Comparison of ENCODE assay signal across 17 cellular contexts in genomic region chr4:187541666-187542065, GRCh38.
DNase-seq lines count a peak whose midpoint lies in the region; ATAC-seq and TF ChIP-seq lines count a peak whose summit lies in the region.
"Had no signal": no experiment of that assay in that cellular context is flagged by ENCODE, and none has a peak within 500 bp of the region (broad histone marks: within the 10 kb centered on the region; RNA-seq: fewer than 3 reads in every experiment).

No MANE protein-coding gene starts in this region.

- H3K36me3 ChIP-seq in OCI-LY1 (ENCODE audit: insufficient read depth, low read length): no peaks in the 10 kb centered on the region

- peak overlapping the region; percentile 5; the same call in 1 of the 2 replicates for H2AFZ ChIP-seq in OCI-LY1 (ENCODE audit: low read length)

- no peaks in the 10 kb centered on the region for H3K27me3 ChIP-seq in OCI-LY1 (ENCODE audit: insufficient read depth, low read length)

- H3K4me1 ChIP-seq in OCI-LY1 (ENCODE audit: insufficient read depth, low read length, severe bottlenecking): peaks cover 8% of the 10 kb centered on the region

- intact Hi-C loops in left colon (cut with DNase I, micrococcal nuclease): no loop called here

- DNase-seq in AG08395 (ENCODE audit: low spot score) (peak; percentile 74), GM04503 (ENCODE audit: low read depth) (peak; percentile 65), fibroblast of peridontal ligament (ENCODE audit: extremely low read depth) (peak; percentile 70), NCI-H1092 treated with DMSO at 0.1 percent for 48 hours (lab: John Stamatoyannopoulos, UW) (no peak), left colon (no peak)
- DNase-seq: 8988T; CD4-positive, alpha-beta T cell; Kasumi-1; NCI-H1417 treated with DMSO at 0.1 percent for 48 hours; NCI-H1930; NCI-H446; NCI-H69; NK-92 treated with Interleukin-12 subunit alpha and Interleukin-12 subunit beta, amount 100 ng/mL, for 24 hours had no signal

- no peak for ATAC-seq in HG02798 (IDR thresholded peaks at IDR 0.05; ENCODE audit: poor library complexity, unreplicated experiment)
- ATAC-seq in left colon: no peak
- ATAC-seq in GM18498 (IDR thresholded peaks at IDR 0.05; ENCODE audit: unreplicated experiment): no peak

- H3K9me3 ChIP-seq in OCI-LY1 (ENCODE audit: low read length): peaks cover 3% of the 10 kb centered on the region; the same call in 1 of the 2 replicates

- H4K20me1 ChIP-seq in OCI-LY1 (ENCODE audit: insufficient read depth, low read length): no peaks in the 10 kb centered on the region

- no peak overlapping the region for H3K27ac ChIP-seq in OCI-LY1 (ENCODE audit: low read depth, low read length, poor library complexity, severe bottlenecking)
- H3K27ac ChIP-seq: HL-60 had no signal

- H3K9me2 ChIP-seq in OCI-LY1 (ENCODE audit: low read depth, low read length): no peaks in the 10 kb centered on the region

- H3K4me3 ChIP-seq in OCI-LY1 (ENCODE audit: low read depth, low read length, poor library complexity, severe bottlenecking): no peak overlapping the region

- H3F3A ChIP-seq in OCI-LY1 (ENCODE audit: insufficient read depth, low read length): no peaks in the 10 kb centered on the region

- no peak for TF ChIP-seq CTCF in OCI-LY1 (IDR thresholded peaks at IDR 0.05; ENCODE audit: low read length)

- H3K9ac ChIP-seq in OCI-LY1 (ENCODE audit: low read length): no peak overlapping the region

- no peaks in the 10 kb centered on the region for H3K79me2 ChIP-seq in OCI-LY1 (ENCODE audit: insufficient read depth, low read length)

- no peak overlapping the region for H3K4me2 ChIP-seq in OCI-LY1 (ENCODE audit: low read length)

Comparison
In these comparisons a context has a peak if more than half of its experiments do, and no peak if none do; other contexts are left out.
1. DNase-seq: peak in AG08395 (single experiment), GM04503 (single experiment) and fibroblast of peridontal ligament (single experiment); none in NCI-H1092 treated with DMSO at 0.1 percent for 48 hours (single experiment) and left colon (0 of 2).